Comparison of ENCODE assay signal across 16 cellular contexts in the genomic region with DNA sequence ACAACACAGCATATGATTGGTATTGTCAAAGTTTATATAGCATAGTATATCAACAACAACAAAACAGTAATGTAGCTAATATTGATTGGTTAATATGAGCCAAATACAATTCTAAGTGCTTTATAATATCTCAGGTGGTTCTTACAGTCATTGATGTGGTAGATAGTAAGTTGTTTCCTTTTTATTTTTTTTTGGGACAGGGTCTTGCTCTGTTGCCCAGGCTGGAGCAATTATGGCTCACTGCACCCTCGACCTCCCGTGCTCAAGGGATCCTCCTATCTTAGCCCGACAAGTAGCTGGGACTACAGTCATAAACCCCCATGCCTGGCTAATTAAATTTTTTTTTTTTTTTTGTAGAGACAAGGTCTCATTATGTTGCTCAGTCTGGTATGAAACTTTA. TPM values are rescaled to one million over a fixed set of nuclear protein-coding genes. Genes with fewer than 3 reads are reported as not detected.
A peak's percentile ranks its signal among the peaks of the same experiment; 100 is the strongest.
DNase-seq lines count a peak whose midpoint lies in the region; ATAC-seq and TF ChIP-seq lines count a peak whose summit lies in the region.
"Had no signal": no experiment of that assay in that cellular context is flagged by ENCODE, and none has a peak within 500 bp of the region (broad histone marks: within the 10 kb centered on the region; RNA-seq: fewer than 3 reads in every experiment).

No MANE protein-coding gene starts in this region.

- no peaks in the 10 kb centered on the region for H3K27me3 Mint-ChIP-seq in central memory CD8-positive, alpha-beta T cell
- no peaks in the 10 kb centered on the region for H3K27me3 Mint-ChIP-seq in natural killer cell treated with Interleukin-12 subunit alpha and Interleukin-12 subunit beta and Interleukin-15 and Interleukin-18, amount 100 ng/mL, for 72 hours
- no peaks in the 10 kb centered on the region for H3K27me3 Mint-ChIP-seq in type B pancreatic cell

- H3K36me3 ChIP-seq in left ventricle myocardium inferior (no peaks in the 10 kb centered on the region), heart right ventricle (no peaks in the 10 kb centered on the region)

- ATAC-seq in heart right ventricle: no peak
- ATAC-seq in central memory CD8-positive, alpha-beta T cell (replicated peaks; ENCODE audit: extremely low read depth, poor library complexity, severe bottlenecking): no peak
- ATAC-seq in natural killer cell treated with Interleukin-12 subunit alpha and Interleukin-12 subunit beta and Interleukin-15 and Interleukin-18, amount 100 ng/mL, for 72 hours: no peak
- ATAC-seq in HG03159 (IDR thresholded peaks at IDR 0.05; ENCODE audit: unreplicated experiment): no peak
- no peak for ATAC-seq in GM18870 (IDR thresholded peaks at IDR 0.05; ENCODE audit: unreplicated experiment)
- ATAC-seq: activated CD8-positive, alpha-beta T cell treated with anti-CD3 and anti-CD28 coated beads, Interleukin-2, amount 10 ng/mL, durations not matched to agents 7 days and 5 days; mucosa of descending colon had no signal

- H3K27me3 ChIP-seq in left ventricle myocardium inferior (ENCODE audit: low read depth): no peaks in the 10 kb centered on the region
- H3K27me3 ChIP-seq in heart right ventricle: no peaks in the 10 kb centered on the region

- peaks cover 73% of the 10 kb centered on the region for H3K4me1 Mint-ChIP-seq in central memory CD8-positive, alpha-beta T cell
- peaks cover 48 to 66% of the 10 kb centered on the region in 2 donors for H3K4me1 Mint-ChIP-seq in natural killer cell treated with Interleukin-12 subunit alpha and Interleukin-12 subunit beta and Interleukin-15 and Interleukin-18, amount 100 ng/mL, for 72 hours (ENCODE audit: low read depth in 2 of 2)
- H3K4me1 Mint-ChIP-seq in type B pancreatic cell (ENCODE audit: unreplicated experiment): peaks cover 35% of the 10 kb centered on the region

- intact Hi-C loops in left ventricle myocardium inferior (cut with micrococcal nuclease): no loop called here
- intact Hi-C loops in heart right ventricle (cut with DNase I): no loop called here

- no peaks in the 10 kb centered on the region for H3K9me3 Mint-ChIP-seq in central memory CD8-positive, alpha-beta T cell
- no peaks in the 10 kb centered on the region for H3K9me3 Mint-ChIP-seq in natural killer cell treated with Interleukin-12 subunit alpha and Interleukin-12 subunit beta and Interleukin-15 and Interleukin-18, amount 100 ng/mL, for 72 hours
- H3K9me3 Mint-ChIP-seq in type B pancreatic cell: no peaks in the 10 kb centered on the region

- H3K27ac Mint-ChIP-seq in central memory CD8-positive, alpha-beta T cell (ENCODE audit: low read depth): peak overlapping the region; percentile 8
- H3K27ac Mint-ChIP-seq in natural killer cell treated with Interleukin-12 subunit alpha and Interleukin-12 subunit beta and Interleukin-15 and Interleukin-18, amount 100 ng/mL, for 72 hours: peak overlapping the region in 1 of 2 donors; percentile 76
- no peak overlapping the region for H3K27ac Mint-ChIP-seq in type B pancreatic cell
- H3K27ac Mint-ChIP-seq: activated CD8-positive, alpha-beta T cell treated with anti-CD3 and anti-CD28 coated beads, Interleukin-2, amount 10 ng/mL, durations not matched to agents 7 days and 5 days had no signal

- H3K4me3 ChIP-seq in left ventricle myocardium inferior (peak overlapping the region; percentile 88), heart right ventricle (peak overlapping the region in 4 of 10 donors; percentile 77 to 84 (median 84))
- H3K4me3 ChIP-seq: mucosa of descending colon had no signal

- no peak for DNase-seq in left ventricle myocardium inferior
- DNase-seq in heart right ventricle: no peak
- DNase-seq in central memory CD8-positive, alpha-beta T cell (ENCODE audit: low spot score in 2 of 2): no peak
- DNase-seq in natural killer cell treated with Interleukin-12 subunit alpha and Interleukin-12 subunit beta and Interleukin-15 and Interleukin-18, amount 100 ng/mL, for 72 hours (ENCODE audit: low spot score): no peak
- DNase-seq in type B pancreatic cell (ENCODE audit: extremely low spot score, unreplicated experiment): no peak
- no peak for DNase-seq in NCI-H446 treated with DMSO at 0.1 percent for 48 hours (lab: John Stamatoyannopoulos, UW)
- DNase-seq: activated CD8-positive, alpha-beta T cell treated with anti-CD3 and anti-CD28 coated beads, Interleukin-2, amount 10 ng/mL, durations not matched to agents 7 days and 5 days; activated gamma-delta T cell treated with Interleukin-2 at 50 U/mL for 16 hours; islet precursor cell; mucosa of descending colon; NCI-H1092 treated with DMSO at 0.1 percent for 48 hours; NCI-H226; stimulated activated CD4-positive, alpha-beta T cell treated with anti-CD3 and anti-CD28 coated beads, Interleukin-4, amount 100 ng/mL, for 4 hours had no signal

- peaks cover 59% of the 10 kb centered on the region for H3K4me1 ChIP-seq in left ventricle myocardium inferior
- H3K4me1 ChIP-seq in heart right ventricle: peaks cover 0 to 68% (median 49%) of the 10 kb centered on the region in 9 donors

- H3K9me3 ChIP-seq in left ventricle myocardium inferior (replicated peaks) (no peaks in the 10 kb centered on the region), heart right ventricle (no peaks in the 10 kb centered on the region)
- H3K9me3 ChIP-seq: mucosa of descending colon had no signal

- peaks cover 7% of the 10 kb centered on the region for H3K36me3 Mint-ChIP-seq in central memory CD8-positive, alpha-beta T cell (ENCODE audit: insufficient read depth)
- H3K36me3 Mint-ChIP-seq in natural killer cell treated with Interleukin-12 subunit alpha and Interleukin-12 subunit beta and Interleukin-15 and Interleukin-18, amount 100 ng/mL, for 72 hours: no peaks in the 10 kb centered on the region
- H3K36me3 Mint-ChIP-seq in type B pancreatic cell: peaks cover 8% of the 10 kb centered on the region

- WGBS in heart right ventricle, 2 donors: 85 to 94% methylated on average over 3 of the region's 3 CpGs

- H3K4me3 Mint-ChIP-seq in central memory CD8-positive, alpha-beta T cell: no peak overlapping the region
- peak overlapping the region; percentile 76 for H3K4me3 Mint-ChIP-seq in natural killer cell treated with Interleukin-12 subunit alpha and Interleukin-12 subunit beta and Interleukin-15 and Interleukin-18, amount 100 ng/mL, for 72 hours
- peak overlapping the region; percentile 43 for H3K4me3 Mint-ChIP-seq in type B pancreatic cell

- TF ChIP-seq CTCF in left ventricle myocardium inferior (IDR thresholded peaks at IDR 0.05; ENCODE audit: borderline replicate concordance) (no peak), heart right ventricle (IDR thresholded peaks at IDR 0.05) (no peak), type B pancreatic cell (conservative IDR thresholded peaks at IDR 0.05) (no peak)

- H3K27ac ChIP-seq in left ventricle myocardium inferior (replicated peaks): peak overlapping the region; percentile 31
- peak overlapping the region in 5 of 10 donors; percentile 16 to 99 (median 34) for H3K27ac ChIP-seq in heart right ventricle

RNA-seq across cellular contexts. Expression of a gene that starts 2.7 kb away (rescaled TPM):
- total RNA-seq in left ventricle myocardium inferior (47.7 TPM), heart right ventricle (10 to 100 TPM; 46.6 to 72.3 (median 55.5) TPM), type B pancreatic cell (ENCODE audit: low replicate concordance) (40.6 and 57.8 TPM in 2 replicates)
- polyA plus RNA-seq in heart right ventricle: 10 to 100 TPM; 24.8 to 36.4 TPM
- total RNA-seq in natural killer cell treated with Interleukin-12 subunit alpha and Interleukin-12 subunit beta and Interleukin-15 and Interleukin-18, amount 100 ng/mL, for 72 hours: 10 to 100 TPM; 30.6 to 48.0 TPM

RNA-seq across cellular contexts. Expression of a gene that starts 23.4 kb away (rescaled TPM):
- total RNA-seq in left ventricle myocardium inferior: not detected
- not detected for total RNA-seq in heart right ventricle
- polyA plus RNA-seq in heart right ventricle: not detected
- total RNA-seq in natural killer cell treated with Interleukin-12 subunit alpha and Interleukin-12 subunit beta and Interleukin-15 and Interleukin-18, amount 100 ng/mL, for 72 hours: not detected
- total RNA-seq in type B pancreatic cell (ENCODE audit: low replicate concordance): 0.82 TPM in 1 of 2 replicates, not detected in the other
- total RNA-seq: activated CD8-positive, alpha-beta T cell treated with anti-CD3 and anti-CD28 coated beads, Interleukin-2, amount 10 ng/mL, durations not matched to agents 7 days and 5 days; mucosa of descending colon; renal cortical epithelial cell had no signal
